10 cellular contexts compared by ENCODE assay signal in the genomic region with DNA sequence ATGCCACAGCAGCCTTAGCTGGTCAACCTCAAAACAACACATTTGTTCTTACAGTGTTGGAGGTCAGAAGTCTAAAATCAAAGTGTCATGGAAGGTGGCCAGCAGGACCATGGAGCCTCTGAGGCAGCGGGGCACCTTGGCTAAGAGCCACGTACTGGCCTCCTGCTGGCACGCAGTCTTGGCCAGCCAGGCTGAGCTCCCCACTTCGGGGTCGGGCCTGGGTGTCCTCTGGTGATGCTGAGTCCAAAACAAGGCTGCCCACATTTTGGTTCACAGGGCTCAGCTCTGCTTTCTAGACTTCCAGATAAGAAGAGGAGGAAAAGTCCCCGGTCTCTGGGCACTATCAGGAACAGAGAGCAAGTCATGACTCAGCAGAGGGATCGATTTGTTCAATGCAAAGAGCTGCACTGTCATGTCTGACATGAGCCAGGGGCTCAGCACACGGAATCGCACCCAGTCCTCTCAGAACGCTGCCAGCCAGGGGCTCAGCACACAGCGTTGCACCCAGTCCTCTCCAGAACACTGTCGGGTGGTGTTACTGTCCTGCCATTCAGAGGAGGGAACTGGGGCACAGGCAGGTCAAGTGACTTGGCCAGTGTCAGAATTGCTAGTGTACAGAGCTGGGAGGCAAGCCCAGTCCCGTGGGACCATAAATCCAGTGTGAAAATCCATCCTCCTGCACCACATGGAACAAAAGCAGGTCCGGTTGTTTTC. TPM values are rescaled to one million over a fixed set of nuclear protein-coding genes. Genes with fewer than 3 reads are reported as not detected.
DNase-seq lines count a peak whose midpoint lies in the region; ATAC-seq and TF ChIP-seq lines count a peak whose summit lies in the region.
"Had no signal": no experiment of that assay in that cellular context is flagged by ENCODE, and none has a peak within 500 bp of the region (broad histone marks: within the 10 kb centered on the region; RNA-seq: fewer than 3 reads in every experiment).

No MANE protein-coding gene starts in this region.

- H3K9me3 ChIP-seq in thyroid gland, result no peaks in the 10 kb centered on the region

- no peak for TF ChIP-seq CTCF in thyroid gland (IDR thresholded peaks at IDR 0.05)

- TF ChIP-seq POLR2A in thyroid gland (IDR thresholded peaks at IDR 0.05), result no peak

- intact Hi-C loops in activated naive CD4-positive, alpha-beta T cell treated with anti-CD3 and anti-CD28 coated beads for 36 hours (cut with micrococcal nuclease), result no loop called here
- intact Hi-C loops in thyroid gland (cut with DNase I), result no loop called here

- H3K27ac ChIP-seq in cingulate gyrus (ENCODE audit: low read depth, low read length), result peak overlapping the region; percentile 50
- peak overlapping the region in 2 of 3 donors; percentile 49 to 52 for H3K27ac ChIP-seq in thyroid gland

- no peaks in the 10 kb centered on the region for H3K9me3 Mint-ChIP-seq in activated naive CD4-positive, alpha-beta T cell treated with anti-CD3 and anti-CD28 coated beads for 36 hours
- no peaks in the 10 kb centered on the region for H3K9me3 Mint-ChIP-seq in activated naive CD4-positive, alpha-beta T cell treated with anti-CD3 and anti-CD28 coated beads, Interleukin-2, amount 50 U/mL, for 72 hours

- no peak overlapping the region for H3K4me3 ChIP-seq in thyroid gland (replicated peaks in 1 of 3)

- peak overlapping the region; percentile 19 for H3K4me3 Mint-ChIP-seq in activated naive CD4-positive, alpha-beta T cell treated with anti-CD3 and anti-CD28 coated beads for 36 hours

- CTCF ChIA-PET in activated naive CD4-positive, alpha-beta T cell treated with anti-CD3 and anti-CD28 coated beads for 36 hours (lab: Charles Lee), result interaction anchor here (0.9 to 2.8 kb wide), 7 partner anchors 20 to 397 kb away, joined by 3 to 12 read pairs (median 4); no protein-coding TSS in a partner anchor

- no peaks in the 10 kb centered on the region for H3K27me3 ChIP-seq in thyroid gland

- peaks cover 17 to 36% of the 10 kb centered on the region in 2 donors for H3K4me1 ChIP-seq in thyroid gland

- H3K27ac Mint-ChIP-seq in activated naive CD4-positive, alpha-beta T cell treated with anti-CD3 and anti-CD28 coated beads for 36 hours, result no peak overlapping the region
- H3K27ac Mint-ChIP-seq in activated naive CD4-positive, alpha-beta T cell treated with anti-CD3 and anti-CD28 coated beads, Interleukin-2, amount 50 U/mL, for 72 hours, result no peak overlapping the region

- peaks cover 15% of the 10 kb centered on the region for H3K36me3 Mint-ChIP-seq in activated naive CD4-positive, alpha-beta T cell treated with anti-CD3 and anti-CD28 coated beads for 36 hours (ENCODE audit: low read depth)
- H3K36me3 Mint-ChIP-seq in activated naive CD4-positive, alpha-beta T cell treated with anti-CD3 and anti-CD28 coated beads, Interleukin-2, amount 50 U/mL, for 72 hours, result peaks cover 0 to 22% of the 10 kb centered on the region in 2 donors

- no peak for DNase-seq in activated naive CD4-positive, alpha-beta T cell treated with anti-CD3 and anti-CD28 coated beads for 36 hours
- DNase-seq in activated naive CD4-positive, alpha-beta T cell treated with anti-CD3 and anti-CD28 coated beads, Interleukin-2, amount 50 U/mL, for 72 hours (ENCODE audit: low spot score in 2 of 2), result no peak
- DNase-seq in medulla oblongata (ENCODE audit: extremely low spot score) (peak; percentile 61), thyroid gland (no peak), ecto neural progenitor cell (ENCODE audit: low spot score) (no peak), DMS79 (lab: John Stamatoyannopoulos, UW) (no peak)
- DNase-seq: NCI-H1105; NK-92 treated with Interleukin-12 subunit alpha and Interleukin-12 subunit beta, amount 100 ng/mL, for 24 hours had no signal

- no peaks in the 10 kb centered on the region for H3K36me3 ChIP-seq in thyroid gland

- WGBS in thyroid gland, 2 donors, result 71 to 86% methylated on average over 8 to 14 of the region's 14 CpGs

- ATAC-seq in activated naive CD4-positive, alpha-beta T cell treated with anti-CD3 and anti-CD28 coated beads, Interleukin-2, amount 50 U/mL, for 72 hours, result no peak
- no peak for ATAC-seq in GM21529 (IDR thresholded peaks at IDR 0.05; ENCODE audit: unreplicated experiment)

- H3K4me1 Mint-ChIP-seq in activated naive CD4-positive, alpha-beta T cell treated with anti-CD3 and anti-CD28 coated beads for 36 hours (ENCODE audit: low read depth), result peaks cover 47% of the 10 kb centered on the region

- H3K27me3 Mint-ChIP-seq in activated naive CD4-positive, alpha-beta T cell treated with anti-CD3 and anti-CD28 coated beads for 36 hours (ENCODE audit: low read depth), result no peaks in the 10 kb centered on the region

RNA-seq across cellular contexts. Expression of a gene that starts 2.5 kb away (rescaled TPM):
- 10 to 100 TPM; 80.2 to 81.1 TPM for total RNA-seq in activated naive CD4-positive, alpha-beta T cell treated with anti-CD3 and anti-CD28 coated beads for 36 hours
- total RNA-seq in activated naive CD4-positive, alpha-beta T cell treated with anti-CD3 and anti-CD28 coated beads, Interleukin-2, amount 50 U/mL, for 72 hours, result 10 to 100 TPM; 22.2 to 71.5 TPM
- total RNA-seq in thyroid gland, result 10 to 100 TPM in 3 of 4 donors, 1 to 10 TPM in 1; 8.9 to 36.4 (median 18.0) TPM
